9 cellular contexts compared by ENCODE assay signal in the genomic region with DNA sequence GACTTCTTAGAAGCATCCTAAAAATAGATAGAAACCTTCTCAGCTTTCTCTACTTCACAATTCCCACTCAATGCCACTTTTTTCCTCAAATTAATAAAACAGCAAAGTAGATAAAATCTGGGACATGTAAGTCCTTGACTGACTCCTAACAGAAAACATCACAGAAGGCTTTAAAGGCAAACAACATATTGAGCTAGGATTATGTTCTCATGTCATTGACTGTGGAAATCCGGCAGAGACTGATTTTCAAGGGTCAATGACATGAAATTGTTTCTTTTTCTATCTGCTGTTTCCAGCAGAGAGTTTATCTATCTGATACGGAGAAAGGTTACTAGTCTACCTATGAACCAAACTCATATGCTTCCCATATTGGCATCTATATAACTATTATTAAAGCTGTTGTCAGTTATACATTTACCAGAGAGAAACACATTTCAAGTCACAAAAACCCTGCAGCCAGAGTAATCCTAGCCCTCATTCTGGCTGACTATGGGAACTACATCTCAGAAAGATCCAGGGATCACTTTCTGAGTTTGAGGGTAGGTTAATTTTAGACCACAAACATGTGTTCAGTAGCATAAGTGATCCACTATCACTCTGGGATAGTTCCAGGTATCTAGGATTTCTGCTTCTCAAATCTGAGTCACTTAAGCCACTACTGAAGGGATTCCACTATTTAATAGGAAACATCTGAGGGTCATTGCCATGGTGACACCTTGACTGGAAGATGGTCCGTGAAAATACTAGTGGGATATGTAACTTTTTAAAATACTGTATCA.
DNase-seq lines count a peak whose midpoint lies in the region; ATAC-seq and TF ChIP-seq lines count a peak whose summit lies in the region.
"Had no signal": no experiment of that assay in that cellular context is flagged by ENCODE, and none has a peak within 500 bp of the region (broad histone marks: within the 10 kb centered on the region; RNA-seq: fewer than 3 reads in every experiment).

No MANE protein-coding gene starts in this region.

- H3K27ac ChIP-seq in brain microvascular endothelial cell (peak overlapping the region; percentile 89), left lung (peak overlapping the region; percentile 33 to 70)

- in situ Hi-C loops in brain microvascular endothelial cell (cut with HindIII; ENCODE audit: low pct_ligation_motif_present, low sequenced_read_pairs), result no loop called here
- in situ Hi-C loops in HAP-1 (cut with MboI; ENCODE audit: low sequenced_read_pairs), result no loop called here

- no peak for ATAC-seq in left lung

- no peak overlapping the region for H3K4me3 ChIP-seq in brain microvascular endothelial cell (ENCODE audit: low read depth, low read length)
- no peak overlapping the region for H3K4me3 ChIP-seq in left lung
- H3K4me3 ChIP-seq in HAP-1, result no peak overlapping the region

- H3K27me3 ChIP-seq in brain microvascular endothelial cell (replicated peaks) (no peaks in the 10 kb centered on the region), left lung (no peaks in the 10 kb centered on the region), HAP-1 (ENCODE audit: low read depth) (no peaks in the 10 kb centered on the region)

- H3K36me3 ChIP-seq in brain microvascular endothelial cell (replicated peaks), result no peaks in the 10 kb centered on the region
- H3K36me3 ChIP-seq in left lung, result peaks cover 0 to 11% of the 10 kb centered on the region in 2 donors
- H3K36me3 ChIP-seq in HAP-1 (replicated peaks), result no peaks in the 10 kb centered on the region

- TF ChIP-seq CTCF in brain microvascular endothelial cell (IDR thresholded peaks at IDR 0.05; ENCODE audit: low read depth, low read length, missing control alignments) (peak; percentile 5), left lung (IDR thresholded peaks at IDR 0.05) (no peak)

- intact Hi-C loops in left lung (cut with DNase I) (no loop called here), posterior vena cava (cut with DNase I) (no loop called here)

- H3K4me1 ChIP-seq in left lung (peaks cover 0 to 35% of the 10 kb centered on the region in 2 donors), HAP-1 (no peaks in the 10 kb centered on the region)

- H3K9me3 ChIP-seq in left lung (no peaks in the 10 kb centered on the region), HAP-1 (no peaks in the 10 kb centered on the region)

- DNase-seq in AG20443 (ENCODE audit: low spot score) (peak; percentile 18), HCEC 1CT (peak; percentile 32), brain microvascular endothelial cell (peak; percentile 28), left lung (no peak), inferior parietal cortex (ENCODE audit: extremely low spot score) (no peak), HAP-1 (ENCODE audit: low spot score in 2 of 2) (no peak), posterior vena cava (ENCODE audit: low spot score) (no peak)
- no peak for DNase-seq in activated T-cell treated with anti-CD3 and anti-CD28 coated beads, Interleukin-2, amount 50 U/mL, for 48 hours
- DNase-seq: activated CD8-positive, alpha-beta memory T cell treated with anti-CD3 and anti-CD28 coated beads for 24 hours had no signal

Comparison
In these comparisons a context has a peak if more than half of its experiments do, and no peak if none do; other contexts are left out.
1. DNase-seq: peak in AG20443 (single experiment), HCEC 1CT (single experiment) and brain microvascular endothelial cell (single experiment); none in left lung (0 of 2), inferior parietal cortex (single experiment), activated T-cell treated with anti-CD3 and anti-CD28 coated beads, Interleukin-2, amount 50 U/mL, for 48 hours (0 of 2), HAP-1 (0 of 2) and posterior vena cava (single experiment).